ENCODE assay signal across 1 cellular context in genomic region chr10:69847458-69847857, GRCh38.
TF ChIP-seq lines count a peak whose summit lies in the region.

No MANE protein-coding gene starts in this region.

TF ChIP-seq in GM23338, 12 proteins besides CTCF, POLR2A, EP300 and RAD21 (continued from another document):
- no peak for TF ChIP-seq ZNF462 (CRISPR knock-in tag; IDR thresholded peaks at IDR 0.05)
- TF ChIP-seq CREB1 (CRISPR knock-in tag; IDR thresholded peaks at IDR 0.05; ENCODE audit: low read depth), result no peak
- no peak for TF ChIP-seq EZH2 (IDR thresholded peaks at IDR 0.05; ENCODE audit: low read depth, unreplicated experiment)
- no peak for TF ChIP-seq EZH2phosphoT487 (IDR thresholded peaks at IDR 0.05; ENCODE audit: unreplicated experiment)
- no peak for TF ChIP-seq POLR2AphosphoS5 (IDR thresholded peaks at IDR 0.05; ENCODE audit: low read depth)
- TF ChIP-seq STAT1 (IDR thresholded peaks at IDR 0.05; ENCODE audit: unreplicated experiment), result no peak
